In genomic region chr3:150455341-150455740, GRCh38 we compare ENCODE assay signal across 34 cellular contexts.
"Had no signal": no experiment of that assay in that cellular context is flagged by ENCODE, and none has a peak within 500 bp of the region (broad histone marks: within the 10 kb centered on the region; RNA-seq: fewer than 3 reads in every experiment).

No MANE protein-coding gene starts in this region.

- H3K9me3 ChIP-seq: adrenal gland, body of pancreas, breast epithelium, SJSA1, SK-N-SH had no signal

- ATAC-seq: activated naive CD4-positive, alpha-beta T cell treated with anti-CD3 and anti-CD28 coated beads, Interleukin-2, amount 50 U/mL, for 72 hours; activated T-cell treated with anti-CD3 and anti-CD28 coated beads, Interleukin-2, amount 50 U/mL, for 4 hours; body of pancreas; Panc1 had no signal

- FAIRE-seq: astrocyte, TTC549 had no signal

- DNase-seq: activated B cell treated with CpG ODN at 0.5 μM for 24 hours; activated CD4-positive, alpha-beta memory T cell treated with anti-CD3 and anti-CD28 coated beads for 36 hours; activated CD4-positive, alpha-beta T cell treated with anti-CD3 and anti-CD28 coated beads for 4 hours; activated CD4-positive, alpha-beta T cell treated with anti-CD3 and anti-CD28 coated beads, Interleukin-2, amount 50 U/mL, for 1 hour; activated CD4-positive, CD25-positive, alpha-beta regulatory T cell treated with anti-CD3 and anti-CD28 coated beads, Interleukin-2, amount 50 U/mL, for 72 hours; activated CD8-positive, alpha-beta memory T cell treated with anti-CD3 and anti-CD28 coated beads, Interleukin-2, amount 50 U/mL, for 4 hours; activated gamma-delta T cell treated with Interleukin-2 at 50 U/mL for 16 hours; activated naive CD4-positive, alpha-beta T cell treated with anti-CD3 and anti-CD28 coated beads for 36 hours; activated T-cell treated with anti-CD3 and anti-CD28 coated beads for 4 hours; activated T-cell treated with anti-CD3 and anti-CD28 coated beads, Interleukin-2, amount 50 U/mL, for 4 hours; adrenal gland; body of pancreas; NCI-H1048; NCI-H1105 treated with DMSO at 0.1 percent for 48 hours; NCI-H1436; NCI-H1694; NCI-H1930; NCI-H2081 treated with DMSO at 0.1 percent for 48 hours; NCI-H226; NCI-H446 treated with DMSO at 0.1 percent for 48 hours; NCI-H524; NCI-H69; SHP77 treated with DMSO at 0.1 percent for 48 hours; SK-N-SH had no signal

- H3K36me3 Mint-ChIP-seq: activated naive CD4-positive, alpha-beta T cell treated with anti-CD3 and anti-CD28 coated beads, Interleukin-2, amount 50 U/mL, for 72 hours had no signal

- H3K36me3 ChIP-seq: breast epithelium had no signal

- H3K4me3 ChIP-seq: adrenal gland, body of pancreas, breast epithelium, SJSA1 had no signal

- H3K4me1 ChIP-seq: breast epithelium had no signal

- H3K4me3 Mint-ChIP-seq: activated B cell treated with CpG ODN at 0.5 μM for 24 hours; activated CD4-positive, alpha-beta memory T cell treated with anti-CD3 and anti-CD28 coated beads for 36 hours; activated naive CD4-positive, alpha-beta T cell treated with anti-CD3 and anti-CD28 coated beads for 36 hours; activated T-cell treated with anti-CD3 and anti-CD28 coated beads, Interleukin-2, amount 50 U/mL, for 4 hours; activated T-helper 1 cell treated with anti-CD3 and anti-CD28 coated beads, Interleukin-12 subunit alpha, Interleukin-12 subunit beta, Interleukin-2, Interleukin-4 antibody, amounts not matched to agents 30 ng/mL and 10 ng/mL and 1 ng/mL, durations not matched to agents 14 hours and 24 hours and 36 hours; T-helper 1 cell treated with Interleukin-12 subunit alpha and Interleukin-12 subunit beta and Interleukin-4 antibody, amounts not matched to agents 30 μg/mL and 1 μg/mL, for 36 hours; T-helper 2 cell treated with Interferon-gamma antibody and Interleukin-4, amounts not matched to agents 5 μg/mL and 100 μg/mL, for 36 hours had no signal

- H3K27ac Mint-ChIP-seq: activated B cell treated with CpG ODN at 0.5 μM for 24 hours; activated CD4-positive, alpha-beta memory T cell treated with anti-CD3 and anti-CD28 coated beads for 36 hours; activated naive CD4-positive, alpha-beta T cell treated with anti-CD3 and anti-CD28 coated beads for 36 hours; activated naive CD4-positive, alpha-beta T cell treated with anti-CD3 and anti-CD28 coated beads, Interleukin-2, amount 50 U/mL, for 72 hours; activated T-helper 1 cell treated with anti-CD3 and anti-CD28 coated beads, Interleukin-12 subunit alpha, Interleukin-12 subunit beta, Interleukin-2, Interleukin-4 antibody, amounts not matched to agents 30 ng/mL and 10 ng/mL and 1 ng/mL, durations not matched to agents 14 hours and 24 hours and 36 hours; T-helper 1 cell treated with Interleukin-12 subunit alpha and Interleukin-12 subunit beta and Interleukin-4 antibody, amounts not matched to agents 30 μg/mL and 1 μg/mL, for 36 hours; T-helper 2 cell treated with Interferon-gamma antibody and Interleukin-4, amounts not matched to agents 5 μg/mL and 100 μg/mL, for 36 hours had no signal

- H3K9me3 Mint-ChIP-seq: activated B cell treated with CpG ODN at 0.5 μM for 24 hours; activated CD4-positive, alpha-beta memory T cell treated with anti-CD3 and anti-CD28 coated beads for 36 hours; activated naive CD4-positive, alpha-beta T cell treated with anti-CD3 and anti-CD28 coated beads for 36 hours; activated naive CD4-positive, alpha-beta T cell treated with anti-CD3 and anti-CD28 coated beads, Interleukin-2, amount 50 U/mL, for 72 hours; activated T-cell treated with anti-CD3 and anti-CD28 coated beads, Interleukin-2, amount 50 U/mL, for 4 hours; activated T-helper 1 cell treated with anti-CD3 and anti-CD28 coated beads, Interleukin-12 subunit alpha, Interleukin-12 subunit beta, Interleukin-2, Interleukin-4 antibody, amounts not matched to agents 30 ng/mL and 10 ng/mL and 1 ng/mL, durations not matched to agents 14 hours and 24 hours and 36 hours; T-helper 1 cell treated with Interleukin-12 subunit alpha and Interleukin-12 subunit beta and Interleukin-4 antibody, amounts not matched to agents 30 μg/mL and 1 μg/mL, for 36 hours; T-helper 2 cell treated with Interferon-gamma antibody and Interleukin-4, amounts not matched to agents 5 μg/mL and 100 μg/mL, for 36 hours had no signal

- H3K27me3 ChIP-seq: adrenal gland, body of pancreas, breast epithelium, SJSA1 had no signal

- H3K27me3 Mint-ChIP-seq: activated B cell treated with CpG ODN at 0.5 μM for 24 hours; activated CD4-positive, alpha-beta memory T cell treated with anti-CD3 and anti-CD28 coated beads for 36 hours had no signal

- H3K27ac ChIP-seq: adrenal gland, body of pancreas, breast epithelium, KMS-11, SJSA1 had no signal
